24 cellular contexts compared by ENCODE assay signal in genomic region chr5:126416266-126416925, GRCh38. TPM values are rescaled to one million over a fixed set of nuclear protein-coding genes. Genes with fewer than 3 reads are reported as not detected.
A peak's percentile ranks its signal among the peaks of the same experiment; 100 is the strongest.
DNase-seq lines count a peak whose midpoint lies in the region; FAIRE-seq and TF ChIP-seq lines count a peak whose summit lies in the region.
"Had no signal": no experiment of that assay in that cellular context is flagged by ENCODE, and none has a peak within 500 bp of the region (broad histone marks: within the 10 kb centered on the region; RNA-seq: fewer than 3 reads in every experiment).

No MANE protein-coding gene starts in this region.

- no peak overlapping the region for H3K4me2 ChIP-seq in GM23248 (ENCODE audit: unreplicated experiment)
- H3K4me2 ChIP-seq in keratinocyte (ENCODE audit: control insufficient read depth, extremely low read depth, insufficient read depth, low read depth, low read length), result no peak overlapping the region

- H3K27me3 ChIP-seq in GM23248 (replicated peaks; ENCODE audit: insufficient read depth) (no peaks in the 10 kb centered on the region), bronchial epithelial cell (ENCODE audit: control insufficient read depth, insufficient read depth, low read length) (no peaks in the 10 kb centered on the region), keratinocyte (ENCODE audit: control insufficient read depth, extremely low read depth, insufficient read depth, low read length) (no peaks in the 10 kb centered on the region)
- H3K27me3 ChIP-seq: BLaER1 treated with 17β-estradiol and CSF1 and Interleukin-3, amounts not matched to agents 10 nM and 100 nM; ovary had no signal

- H3K9me2 ChIP-seq in GM23248 (ENCODE audit: insufficient read depth), result no peaks in the 10 kb centered on the region; the same call in 1 of the 2 replicates

- H3K4me1 ChIP-seq in GM23248 (ENCODE audit: insufficient read depth) (peaks cover 25% of the 10 kb centered on the region), keratinocyte (ENCODE audit: control insufficient read depth, extremely low read depth, insufficient read depth, low read length) (peaks cover 3% of the 10 kb centered on the region)

- in situ Hi-C loops in GM23248 (cut with MboI), result no loop called here

- peaks cover 11% of the 10 kb centered on the region; the same call in 1 of the 2 replicates for H3F3A ChIP-seq in GM23248 (ENCODE audit: insufficient read depth)

- DNase-seq in GM23248, result no peak
- DNase-seq in bronchial epithelial cell (ENCODE audit: low read depth), result peak; percentile 65
- DNase-seq in keratinocyte (ENCODE audit: low read depth, low spot score), result no peak
- peak; percentile 55 for DNase-seq in superior temporal gyrus (ENCODE audit: extremely low spot score)
- no peak for DNase-seq in activated naive CD4-positive, alpha-beta T cell treated with anti-CD3 and anti-CD28 coated beads, Interleukin-2, amount 50 U/mL, for 16 hours
- no peak for DNase-seq in stimulated activated CD8-positive, alpha-beta memory T cell treated with anti-CD3 and anti-CD28 coated beads, Interleukin-4, amount 100 ng/mL, for 48 hours
- DNase-seq in cortex of kidney (lab: John Stamatoyannopoulos, UW), result no peak
- DNase-seq: activated CD4-positive, alpha-beta T cell treated with anti-CD3 and anti-CD28 coated beads, Interleukin-2, amount 10 ng/mL, durations not matched to agents 7 days and 5 days; activated naive CD4-positive, alpha-beta T cell treated with anti-CD3 and anti-CD28 coated beads, Interleukin-2, amount 10 ng/mL, durations not matched to agents 7 days and 5 days; activated T-cell treated with anti-CD3 and anti-CD28 coated beads, Interleukin-2, amount 50 U/mL, for 72 hours; amygdala; Caco-2; DND-41; effector memory CD4-positive, alpha-beta T cell; naive thymus-derived CD8-positive, alpha-beta T cell; NCI-H1436 treated with DMSO at 0.1 percent for 48 hours; NCI-H2107; NCI-H446 treated with DMSO at 0.1 percent for 48 hours; ovary; T-helper 9 cell; WERI-Rb-1 had no signal

- WGBS in GM23248 (ENCODE audit: low coverage in 1 of 2, low lambda C conversion rate in 2 of 2, missing lambda C conversion rate in 2 of 2), 2 experiments, result 92 to 94% methylated on average over 4 of the region's 4 CpGs

- FAIRE-seq in bronchial epithelial cell (lab: Jason Lieb, UNC) (no peak), keratinocyte (lab: Jason Lieb, UNC) (peak; percentile 9)
- FAIRE-seq: GM12878 had no signal

- TF ChIP-seq CTCF in bronchial epithelial cell (IDR thresholded peaks at IDR 0.05; ENCODE audit: insufficient read depth, low read length, severe bottlenecking) (no peak), keratinocyte (optimal IDR thresholded peaks at IDR 0.05 in 1 of 3, IDR thresholded peaks at IDR 0.05 in 1 of 3, conservative IDR thresholded peaks at IDR 0.05 in 1 of 3; ENCODE audit: extremely low read depth in 1 of 3, insufficient read depth in 2 of 3, low read length in 3 of 3) (no peak)

- no peaks in the 10 kb centered on the region for H3K9me3 ChIP-seq in GM23248 (ENCODE audit: low read depth)
- no peaks in the 10 kb centered on the region for H3K9me3 ChIP-seq in keratinocyte (ENCODE audit: control insufficient read depth, low read depth, low read length)
- H3K9me3 ChIP-seq: Caco-2, ovary had no signal

- H4K20me1 ChIP-seq in GM23248 (ENCODE audit: insufficient read depth) (no peaks in the 10 kb centered on the region), keratinocyte (ENCODE audit: control insufficient read depth, extremely low read depth, insufficient read depth, low read length) (no peaks in the 10 kb centered on the region)
- H4K20me1 ChIP-seq: BLaER1 treated with 17β-estradiol and CSF1 and Interleukin-3, amounts not matched to agents 10 nM and 100 nM had no signal

- H3K9ac ChIP-seq in GM23248, result no peak overlapping the region
- no peak overlapping the region for H3K9ac ChIP-seq in keratinocyte (ENCODE audit: control insufficient read depth, extremely low read depth, insufficient read depth, low read length)
- H3K9ac ChIP-seq: BLaER1 treated with 17β-estradiol and CSF1 and Interleukin-3, amounts not matched to agents 10 nM and 100 nM had no signal

- H3K79me2 ChIP-seq in GM23248 (ENCODE audit: insufficient read depth) (no peaks in the 10 kb centered on the region), keratinocyte (ENCODE audit: control insufficient read depth, insufficient read depth, low read length) (no peaks in the 10 kb centered on the region)

- H2AFZ ChIP-seq in GM23248 (0 out of 2 replicates have a peak overlapping the region, but pooled peaks have one; percentile 33), keratinocyte (ENCODE audit: control insufficient read depth, low read length) (no peak overlapping the region)

- H3K27ac ChIP-seq in GM23248 (no peak overlapping the region), keratinocyte (ENCODE audit: control insufficient read depth, insufficient read depth, low read length) (no peak overlapping the region)
- H3K27ac ChIP-seq: BLaER1 treated with 17β-estradiol and CSF1 and Interleukin-3, amounts not matched to agents 10 nM and 100 nM; WERI-Rb-1 had no signal

- no peaks in the 10 kb centered on the region for H3K36me3 ChIP-seq in GM23248 (ENCODE audit: low read depth)
- H3K36me3 ChIP-seq in bronchial epithelial cell (ENCODE audit: control insufficient read depth, insufficient read depth, low read length), result no peaks in the 10 kb centered on the region
- no peaks in the 10 kb centered on the region for H3K36me3 ChIP-seq in keratinocyte (ENCODE audit: control insufficient read depth in 2 of 2, extremely low read depth in 1 of 2, insufficient read depth in 2 of 2, low read length in 2 of 2)
- H3K36me3 ChIP-seq: BLaER1 treated with 17β-estradiol and CSF1 and Interleukin-3, amounts not matched to agents 10 nM and 100 nM; ovary; WERI-Rb-1 had no signal

- H3K4me3 ChIP-seq in GM23248 (no peak overlapping the region), bronchial epithelial cell (ENCODE audit: low read depth, low read length) (no peak overlapping the region), keratinocyte (ENCODE audit: control insufficient read depth in 2 of 3, extremely low read depth in 1 of 3, insufficient read depth in 2 of 3, low read depth in 1 of 3, low read length in 3 of 3) (no peak overlapping the region)
- H3K4me3 ChIP-seq: BLaER1 treated with 17β-estradiol and CSF1 and Interleukin-3, amounts not matched to agents 10 nM and 100 nM; GM12878; ovary had no signal

- dilution Hi-C loops in keratinocyte (cut with MboI; ENCODE audit: extremely low pct_ligation_motif_present, low sequenced_read_pairs), result no loop called here

- no peaks in the 10 kb centered on the region for H3K9me1 ChIP-seq in keratinocyte (ENCODE audit: control insufficient read depth, extremely low read depth, insufficient read depth, low read length)

RNA-seq across cellular contexts. Expression of gene GRAMD2B, which starts 6.8 kb away (rescaled TPM):
- 88.5 and 90.4 TPM in 2 replicates for total RNA-seq in GM23248 (2014; rRNA removed; shearing (Covaris generic))
- polyA plus RNA-seq in GM23248 (2016; fragmentation: Nextera tagmentation; extraction: Ambion mirVana) (128 and 129 TPM in 2 replicates), keratinocyte (37.6 to 45.9 TPM (median 42.9 TPM) in 3 replicates)
- 9.2 and 12.0 TPM in 2 replicates for total RNA-seq in bronchial epithelial cell
- polyA plus RNA-seq in keratinocyte (2011; ENCODE audit: low read depth), result 62.9 TPM
- 32.0 and 46.3 TPM in 2 replicates for polyA plus RNA-seq in keratinocyte (2011; cell fraction: cytosol; rRNA removed)
- 38.5 and 43.3 TPM in 2 replicates for polyA plus RNA-seq in keratinocyte (2011; cell fraction: nucleus; rRNA removed)
- polyA plus RNA-seq in keratinocyte (2012; ENCODE audit: low replicate concordance), result 25.5 and 51.0 TPM in 2 replicates
- 6.6 to 20.9 TPM (median 16.2 TPM) in 3 replicates for polyA minus RNA-seq in keratinocyte
- polyA minus RNA-seq in keratinocyte (2011; cell fraction: cytosol; rRNA and poly(A)+ RNA removed), result 22.4 TPM
- polyA minus RNA-seq in keratinocyte (2011; cell fraction: nucleus; rRNA and poly(A)+ RNA removed), result 14.1 and 36.8 TPM in 2 replicates
- total RNA-seq: OCI-LY7 had no signal

Comparison
In these comparisons a context has a peak if more than half of its experiments do, and no peak if none do; other contexts are left out.
1. DNase-seq: peak in bronchial epithelial cell (single experiment) and superior temporal gyrus (single experiment); none in GM23248 (single experiment), keratinocyte (single experiment), activated naive CD4-positive, alpha-beta T cell treated with anti-CD3 and anti-CD28 coated beads, Interleukin-2, amount 50 U/mL, for 16 hours (single experiment), stimulated activated CD8-positive, alpha-beta memory T cell treated with anti-CD3 and anti-CD28 coated beads, Interleukin-4, amount 100 ng/mL, for 48 hours (single experiment) and cortex of kidney (single experiment).